ENCODE assay signal across 1 cellular context in genomic region chr3:46934508-46935167, GRCh38.
TF ChIP-seq lines count a peak whose summit lies in the region.

No MANE protein-coding gene starts in this region.

TF ChIP-seq in HepG2, 621 proteins besides CTCF, POLR2A, EP300 and RAD21:
- TF ChIP-seq NR1H2 (CRISPR knock-in tag; IDR thresholded peaks at IDR 0.05; ENCODE audit: borderline replicate concordance, low read depth): no peak
- no peak for TF ChIP-seq ELF1 (CRISPR knock-in tag; IDR thresholded peaks at IDR 0.05)
- no peak for TF ChIP-seq GTF2F1 (IDR thresholded peaks at IDR 0.05; ENCODE audit: low read length)
- no peak for TF ChIP-seq ADNP (CRISPR knock-in tag; IDR thresholded peaks at IDR 0.05)
- TF ChIP-seq AGO2 (optimal IDR thresholded peaks at IDR 0.05; ENCODE audit: low read depth, low read length): peak; percentile 20
- TF ChIP-seq HMG20A (CRISPR knock-in tag; IDR thresholded peaks at IDR 0.05; ENCODE audit: borderline replicate concordance): no peak
TF ChIP-seq in HepG2: peak in this region for 1.
